10 cellular contexts compared by ENCODE assay signal in genomic region chr11:65862941-65863888, GRCh38. TPM values are rescaled to one million over a fixed set of nuclear protein-coding genes. Genes with fewer than 3 reads are reported as not detected.
DNase-seq lines count a peak whose midpoint lies in the region; ATAC-seq and TF ChIP-seq lines count a peak whose summit lies in the region.
"Had no signal": no experiment of that assay in that cellular context is flagged by ENCODE, and none has a peak within 500 bp of the region (broad histone marks: within the 10 kb centered on the region; RNA-seq: fewer than 3 reads in every experiment).

No MANE protein-coding gene starts in this region.

- H3K27ac ChIP-seq in stomach smooth muscle (ENCODE audit: low read length), result peak overlapping the region; percentile 100

- no peak for ATAC-seq in activated CD8-positive, alpha-beta T cell treated with anti-CD3 and anti-CD28 coated beads, Interleukin-2, amount 10 ng/mL, durations not matched to agents 7 days and 5 days
- ATAC-seq in GM18867 (IDR thresholded peaks at IDR 0.05; ENCODE audit: unreplicated experiment), result no peak

- DNase-seq in activated naive CD4-positive, alpha-beta T cell treated with anti-CD3 and anti-CD28 coated beads for 36 hours, result peak; percentile 3
- no peak for DNase-seq in activated naive CD4-positive, alpha-beta T cell (lab: John Stamatoyannopoulos, UW)
- no peak for DNase-seq in activated CD8-positive, alpha-beta T cell treated with anti-CD3 and anti-CD28 coated beads, Interleukin-2, amount 10 ng/mL, durations not matched to agents 7 days and 5 days
- no peak for DNase-seq in glutamatergic neuron
- no peak for DNase-seq in NCI-H774 (lab: John Stamatoyannopoulos, UW)
- DNase-seq in NCI-H524 treated with DMSO at 0.1 percent for 48 hours (lab: John Stamatoyannopoulos, UW), result no peak
- DNase-seq: NCI-H2081 treated with DMSO at 0.1 percent for 48 hours had no signal

- H3K4me3 Mint-ChIP-seq in activated naive CD4-positive, alpha-beta T cell treated with anti-CD3 and anti-CD28 coated beads for 36 hours, result no peak overlapping the region
- H3K4me3 Mint-ChIP-seq in activated CD8-positive, alpha-beta T cell treated with anti-CD3 and anti-CD28 coated beads, Interleukin-2, amount 10 ng/mL, durations not matched to agents 7 days and 5 days, result peak overlapping the region; percentile 89
- no peak overlapping the region for H3K4me3 Mint-ChIP-seq in glutamatergic neuron (ENCODE audit: unreplicated experiment)

- peaks cover 51% of the 10 kb centered on the region for H3K4me1 ChIP-seq in stomach smooth muscle (ENCODE audit: control insufficient read depth, insufficient read depth, low read length)

- H3K36me3 Mint-ChIP-seq in activated naive CD4-positive, alpha-beta T cell treated with anti-CD3 and anti-CD28 coated beads for 36 hours (ENCODE audit: low read depth), result peaks cover 30% of the 10 kb centered on the region
- peaks cover 66% of the 10 kb centered on the region for H3K36me3 Mint-ChIP-seq in activated CD8-positive, alpha-beta T cell treated with anti-CD3 and anti-CD28 coated beads, Interleukin-2, amount 10 ng/mL, durations not matched to agents 7 days and 5 days (ENCODE audit: low read depth)
- H3K36me3 Mint-ChIP-seq in glutamatergic neuron (ENCODE audit: unreplicated experiment), result peaks cover 4% of the 10 kb centered on the region

- H3K27ac Mint-ChIP-seq in activated naive CD4-positive, alpha-beta T cell treated with anti-CD3 and anti-CD28 coated beads for 36 hours, result no peak overlapping the region
- H3K27ac Mint-ChIP-seq in activated CD8-positive, alpha-beta T cell treated with anti-CD3 and anti-CD28 coated beads, Interleukin-2, amount 10 ng/mL, durations not matched to agents 7 days and 5 days, result peak overlapping the region; percentile 64
- peak overlapping the region; percentile 62 for H3K27ac Mint-ChIP-seq in glutamatergic neuron (ENCODE audit: unreplicated experiment)

- no peaks in the 10 kb centered on the region for H3K9me3 Mint-ChIP-seq in activated naive CD4-positive, alpha-beta T cell treated with anti-CD3 and anti-CD28 coated beads for 36 hours
- H3K9me3 Mint-ChIP-seq in activated CD8-positive, alpha-beta T cell treated with anti-CD3 and anti-CD28 coated beads, Interleukin-2, amount 10 ng/mL, durations not matched to agents 7 days and 5 days (ENCODE audit: insufficient read depth), result no peaks in the 10 kb centered on the region
- peaks cover 24% of the 10 kb centered on the region for H3K9me3 Mint-ChIP-seq in glutamatergic neuron (ENCODE audit: unreplicated experiment)
- H3K9me3 Mint-ChIP-seq: IgD-negative memory B cell had no signal

- H3K9ac ChIP-seq in stomach smooth muscle (ENCODE audit: low read length in 2 of 2), result peak overlapping the region in 1 of 2 donors; percentile 29

- intact Hi-C loops in activated naive CD4-positive, alpha-beta T cell treated with anti-CD3 and anti-CD28 coated beads for 36 hours (cut with micrococcal nuclease), result no loop called here

- H3K9me3 ChIP-seq in stomach smooth muscle (ENCODE audit: control insufficient read depth in 2 of 2, low read length in 2 of 2), result no peaks in the 10 kb centered on the region

- no peaks in the 10 kb centered on the region for H3K27me3 Mint-ChIP-seq in activated naive CD4-positive, alpha-beta T cell treated with anti-CD3 and anti-CD28 coated beads for 36 hours (ENCODE audit: low read depth)
- H3K27me3 Mint-ChIP-seq in activated CD8-positive, alpha-beta T cell treated with anti-CD3 and anti-CD28 coated beads, Interleukin-2, amount 10 ng/mL, durations not matched to agents 7 days and 5 days (ENCODE audit: low read depth), result no peaks in the 10 kb centered on the region
- H3K27me3 Mint-ChIP-seq in glutamatergic neuron (ENCODE audit: unreplicated experiment), result peaks cover 35% of the 10 kb centered on the region
- H3K27me3 Mint-ChIP-seq: IgD-negative memory B cell had no signal

- POLR2A ChIA-PET in activated CD8-positive, alpha-beta T cell treated with anti-CD3 and anti-CD28 coated beads, Interleukin-2, amount 10 ng/mL, durations not matched to agents 7 days and 5 days (lab: Charles Lee), result interaction anchor here (7.6 kb wide), 1 partner anchor 8 kb away, joined by 143 read pairs; the partner anchor contains the start of gene EFEMP2

- no peak overlapping the region for H3K4me3 ChIP-seq in stomach smooth muscle (ENCODE audit: low read length in 2 of 2)

- no peak for TF ChIP-seq CTCF in glutamatergic neuron (IDR thresholded peaks at IDR 0.05; ENCODE audit: partially characterized antibody, unreplicated experiment)

- H3K36me3 ChIP-seq in stomach smooth muscle (ENCODE audit: control insufficient read depth in 2 of 2, insufficient read depth in 2 of 2, low read length in 2 of 2), result peaks cover 34 to 48% of the 10 kb centered on the region in 2 donors

- CTCF ChIA-PET in activated naive CD4-positive, alpha-beta T cell treated with anti-CD3 and anti-CD28 coated beads for 36 hours (lab: Charles Lee), result interaction anchor here (0.8 to 6.1 kb wide), 3 partner anchors 8 to 24 kb away, joined by 3 to 178 read pairs (median 3); partner anchors contain the start of genes CCDC85B, CTSW and FIBP
- CTCF ChIA-PET in activated CD8-positive, alpha-beta T cell treated with anti-CD3 and anti-CD28 coated beads, Interleukin-2, amount 10 ng/mL, durations not matched to agents 7 days and 5 days (lab: Charles Lee), result interaction anchor here (18.4 kb wide), 1 partner anchor 22 kb away, joined by 584 read pairs; the partner anchor contains the start of genes CCDC85B, CTSW and FIBP

- H3K27me3 ChIP-seq in stomach smooth muscle (ENCODE audit: control insufficient read depth in 1 of 2, insufficient read depth in 2 of 2, low read length in 2 of 2), result no peaks in the 10 kb centered on the region

- H3K4me1 Mint-ChIP-seq in activated naive CD4-positive, alpha-beta T cell treated with anti-CD3 and anti-CD28 coated beads for 36 hours (ENCODE audit: low read depth), result peaks cover 19% of the 10 kb centered on the region
- peaks cover 46% of the 10 kb centered on the region for H3K4me1 Mint-ChIP-seq in activated CD8-positive, alpha-beta T cell treated with anti-CD3 and anti-CD28 coated beads, Interleukin-2, amount 10 ng/mL, durations not matched to agents 7 days and 5 days (ENCODE audit: low read depth)
- H3K4me1 Mint-ChIP-seq in glutamatergic neuron (ENCODE audit: low read depth, unreplicated experiment), result peaks cover 7% of the 10 kb centered on the region

RNA-seq across cellular contexts. Expression of gene MUS81, which starts 3.0 kb away (rescaled TPM):
- total RNA-seq in activated naive CD4-positive, alpha-beta T cell treated with anti-CD3 and anti-CD28 coated beads for 36 hours, result 10 to 100 TPM; 51.4 to 54.7 TPM
- 100 to 1,000 TPM; 106 to 111 TPM for total RNA-seq in activated CD8-positive, alpha-beta T cell treated with anti-CD3 and anti-CD28 coated beads, Interleukin-2, amount 10 ng/mL, durations not matched to agents 7 days and 5 days
- total RNA-seq in glutamatergic neuron (ENCODE audit: unreplicated experiment), result 114 TPM

RNA-seq across cellular contexts. Expression of gene CFL1, which starts 5.2 kb away (rescaled TPM):
- 1,000 to 10,000 TPM; 1,043 to 1,085 TPM for total RNA-seq in activated naive CD4-positive, alpha-beta T cell treated with anti-CD3 and anti-CD28 coated beads for 36 hours
- 1,000 to 10,000 TPM; 2,110 to 2,145 TPM for total RNA-seq in activated CD8-positive, alpha-beta T cell treated with anti-CD3 and anti-CD28 coated beads, Interleukin-2, amount 10 ng/mL, durations not matched to agents 7 days and 5 days
- 1,294 TPM for total RNA-seq in glutamatergic neuron (ENCODE audit: unreplicated experiment)

RNA-seq across cellular contexts. Expression of gene EFEMP2, which starts 9.4 kb away (rescaled TPM):
- 10 to 100 TPM; 10.1 to 11.5 TPM for total RNA-seq in activated naive CD4-positive, alpha-beta T cell treated with anti-CD3 and anti-CD28 coated beads for 36 hours
- 1 to 10 TPM; 4.8 to 5.0 TPM for total RNA-seq in activated CD8-positive, alpha-beta T cell treated with anti-CD3 and anti-CD28 coated beads, Interleukin-2, amount 10 ng/mL, durations not matched to agents 7 days and 5 days
- 16.3 TPM for total RNA-seq in glutamatergic neuron (ENCODE audit: unreplicated experiment)

RNA-seq across cellular contexts. Expression of gene CTSW, which starts 16.4 kb away (rescaled TPM):
- under 1 TPM; 0.91 to 0.95 TPM for total RNA-seq in activated naive CD4-positive, alpha-beta T cell treated with anti-CD3 and anti-CD28 coated beads for 36 hours
- 100 to 1,000 TPM; 381 to 413 TPM for total RNA-seq in activated CD8-positive, alpha-beta T cell treated with anti-CD3 and anti-CD28 coated beads, Interleukin-2, amount 10 ng/mL, durations not matched to agents 7 days and 5 days
- not detected for total RNA-seq in glutamatergic neuron (ENCODE audit: unreplicated experiment)

RNA-seq across cellular contexts. Expression of gene FIBP, which starts 25.1 kb away (rescaled TPM):
- 10 to 100 TPM; 83.1 to 86.6 TPM for total RNA-seq in activated naive CD4-positive, alpha-beta T cell treated with anti-CD3 and anti-CD28 coated beads for 36 hours
- 10 to 100 TPM; 80.4 to 89.0 TPM for total RNA-seq in activated CD8-positive, alpha-beta T cell treated with anti-CD3 and anti-CD28 coated beads, Interleukin-2, amount 10 ng/mL, durations not matched to agents 7 days and 5 days
- total RNA-seq in glutamatergic neuron (ENCODE audit: unreplicated experiment), result 115 TPM
